8 cellular contexts compared by ENCODE assay signal in genomic region chr1:26363549-26364448, GRCh38. TPM values are rescaled to one million over a fixed set of nuclear protein-coding genes. Genes with fewer than 3 reads are reported as not detected.
DNase-seq lines count a peak whose midpoint lies in the region; ATAC-seq, FAIRE-seq and TF ChIP-seq lines count a peak whose summit lies in the region.

No MANE protein-coding gene starts in this region.

- DNase-seq in D721Med (ENCODE audit: insufficient read length, low spot score) = peak; percentile 50
- DNase-seq in HL-60 (ENCODE audit: low read depth in 1 of 2, low spot score in 1 of 2) = peak; percentile 64 to 84
- DNase-seq in SHP77 (lab: John Stamatoyannopoulos, UW) = peak; percentile 65 to 75
- DNase-seq in activated T-helper 1 cell treated with anti-CD3 and anti-CD28 coated beads, Interleukin-2, amount 50 U/mL, for 16 hours (ENCODE audit: low read depth in 1 of 2, low spot score in 1 of 2) = peak; percentile 74 to 75
- peak; percentile 61 for DNase-seq in fibroblast of villous mesenchyme (ENCODE audit: low read depth)
- peak in 37 of 56 donors; percentile 2 to 73 (median 24) for DNase-seq in nucleus accumbens (lab: John Stamatoyannopoulos, UW)
- peak; percentile 88 for DNase-seq in testis

- H3K27ac ChIP-seq in HL-60 (replicated peaks) (no peak overlapping the region), testis (no peak overlapping the region)

- peaks cover 18% of the 10 kb centered on the region for H3K27me3 ChIP-seq in HL-60 (ENCODE audit: insufficient read depth, poor library complexity, severe bottlenecking)
- no peaks in the 10 kb centered on the region for H3K27me3 ChIP-seq in testis

- intact Hi-C loops in testis (cut with DNase I; ENCODE audit: low total_unique reads) = no loop called here

- no peaks in the 10 kb centered on the region for H3K4me1 ChIP-seq in testis

- no peak for FAIRE-seq in D721Med (lab: Jason Lieb, UNC)

- no peak overlapping the region for H3K4me3 ChIP-seq in HL-60 (replicated peaks; ENCODE audit: insufficient read depth, low read length)
- H3K4me3 ChIP-seq in fibroblast of villous mesenchyme (ENCODE audit: low read depth, low read length) = no peak overlapping the region
- H3K4me3 ChIP-seq in testis = no peak overlapping the region

- H3K9me3 ChIP-seq in testis = no peaks in the 10 kb centered on the region

- TF ChIP-seq POLR2A in testis (IDR thresholded peaks at IDR 0.05) = no peak

- H3K36me3 ChIP-seq in testis (ENCODE audit: low read depth, missing control alignments) = no peaks in the 10 kb centered on the region

- TF ChIP-seq CTCF in D721Med (IDR thresholded peaks at IDR 0.05; ENCODE audit: insufficient read depth, missing control alignments) (peak; percentile 86), HL-60 (IDR thresholded peaks at IDR 0.05; ENCODE audit: insufficient read depth, low read length) (peak; percentile 95), fibroblast of villous mesenchyme (IDR thresholded peaks at IDR 0.05; ENCODE audit: insufficient read depth, low read depth, low read length) (peak; percentile 97), testis (IDR thresholded peaks at IDR 0.05) (peak; percentile 69 to 87 (median 87))

- WGBS in testis, 2 donors = 30 to 38% methylated on average over 26 of the region's 26 CpGs

- no peak for ATAC-seq in GM21723 (IDR thresholded peaks at IDR 0.05; ENCODE audit: unreplicated experiment)

RNA-seq across cellular contexts. Expression of gene ZNF683, which starts 8.8 kb away (rescaled TPM):
- not detected in 2 replicates for total RNA-seq in fibroblast of villous mesenchyme
- 10 to 100 TPM; 22.9 to 63.9 TPM for total RNA-seq in testis
- polyA plus RNA-seq in testis (ENCODE audit: insufficient read depth, low read depth, low replicate concordance) = 87.5 TPM

RNA-seq across cellular contexts. Expression of gene CRYBG2, which starts 9.9 kb away (rescaled TPM):
- total RNA-seq in fibroblast of villous mesenchyme = not detected in 2 replicates
- 1 to 10 TPM; 4.9 to 5.6 TPM for total RNA-seq in testis
- polyA plus RNA-seq in testis (ENCODE audit: insufficient read depth, low read depth, low replicate concordance) = 12.9 TPM

RNA-seq across cellular contexts. Expression of gene CD52, which starts 46.0 kb away (rescaled TPM):
- not detected in 2 replicates for total RNA-seq in fibroblast of villous mesenchyme
- total RNA-seq in testis = 1 to 10 TPM in 1 of 2 donors, not detected in 1; 3.0 TPM
- 23.8 TPM for polyA plus RNA-seq in testis (ENCODE audit: insufficient read depth, low read depth, low replicate concordance)

RNA-seq across cellular contexts. Expression of gene LIN28A, which starts 46.8 kb away (rescaled TPM):
- total RNA-seq in fibroblast of villous mesenchyme = not detected in 2 replicates
- 1 to 10 TPM; 1.5 to 3.9 TPM for total RNA-seq in testis
- 3.6 TPM for polyA plus RNA-seq in testis (ENCODE audit: insufficient read depth, low read depth, low replicate concordance)

RNA-seq across cellular contexts. Expression of gene UBXN11, which starts 57.4 kb away (rescaled TPM):
- total RNA-seq in fibroblast of villous mesenchyme (2.9 and 5.6 TPM in 2 replicates), testis (10 to 100 TPM; 39.7 to 51.7 TPM)
- 65.9 TPM for polyA plus RNA-seq in testis (ENCODE audit: insufficient read depth, low read depth, low replicate concordance)

Comparison
In these comparisons a context has a peak if more than half of its experiments do, and no peak if none do; other contexts are left out.
1. DNase-seq: peak in every context shown above with its lines; median percentile 88 in testis; 74 in activated T-helper 1 cell treated with anti-CD3 and anti-CD28 coated beads, Interleukin-2, amount 50 U/mL, for 16 hours; 74 in HL-60; 70 in SHP77; 61 in fibroblast of villous mesenchyme; 50 in D721Med; 24 in nucleus accumbens.
2. RNA of gene ZNF683, which starts 8.8 kb away (total RNA-seq): 22.9 to 63.9 TPM in testis; not detected in fibroblast of villous mesenchyme; every median in the first group is over 10 times any median in the second.
3. Peak in every context shown above with its lines, with median percentiles within 50 percentile points of each other: CTCF ChIP-seq.